1 cellular context compared by ENCODE assay signal in the genomic region with DNA sequence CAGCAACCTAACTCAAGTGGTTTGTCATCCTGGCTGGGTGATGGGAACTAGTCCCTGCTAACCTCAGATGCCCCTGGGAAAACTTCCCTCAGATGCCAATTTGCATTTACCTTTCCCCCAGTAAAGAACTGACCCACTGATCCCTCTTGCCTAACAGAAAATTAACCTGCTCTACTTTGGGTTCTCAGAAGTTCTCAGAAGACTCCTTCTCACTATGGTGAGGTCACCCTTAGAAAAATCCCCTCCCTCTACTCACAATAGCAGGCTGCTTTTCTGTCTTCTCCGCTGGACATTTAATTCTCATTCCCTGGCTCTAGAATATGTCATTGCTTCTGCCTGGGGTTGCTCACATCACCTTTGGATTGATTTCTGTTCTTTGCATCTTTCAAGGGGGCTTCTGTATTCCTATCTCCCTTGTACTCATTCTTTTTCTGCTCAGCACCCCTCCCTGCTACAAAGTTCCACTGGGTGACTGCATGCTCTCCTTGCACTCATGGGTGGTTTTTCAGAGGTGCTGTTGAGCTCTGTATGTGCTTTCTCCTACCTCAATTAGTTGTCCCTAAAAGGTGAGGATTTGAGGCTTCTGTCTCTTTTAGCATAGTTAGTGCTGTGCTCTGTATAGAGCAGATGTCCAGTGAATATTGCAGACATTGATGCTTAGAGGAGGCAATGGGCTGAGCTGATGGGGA.
TF ChIP-seq lines count a peak whose summit lies in the region.

No MANE protein-coding gene starts in this region.

TF ChIP-seq in SK-N-SH treated with all-trans-retinoic acid at 6 μM for 48 hours, 23 proteins besides CTCF, POLR2A, EP300 and RAD21 (continued from another document):
- TF ChIP-seq TSHZ2 (CRISPR knock-in tag; IDR thresholded peaks at IDR 0.05) (no peak), ZFP3 (CRISPR knock-in tag; IDR thresholded peaks at IDR 0.05) (no peak), CSRNP3 (CRISPR knock-in tag; IDR thresholded peaks at IDR 0.05) (no peak), ZC3H10 (CRISPR knock-in tag; IDR thresholded peaks at IDR 0.05) (no peak)
TF ChIP-seq in SK-N-SH treated with all-trans-retinoic acid at 6 μM for 48 hours: peak in this region for 0.
